In the genomic region with DNA sequence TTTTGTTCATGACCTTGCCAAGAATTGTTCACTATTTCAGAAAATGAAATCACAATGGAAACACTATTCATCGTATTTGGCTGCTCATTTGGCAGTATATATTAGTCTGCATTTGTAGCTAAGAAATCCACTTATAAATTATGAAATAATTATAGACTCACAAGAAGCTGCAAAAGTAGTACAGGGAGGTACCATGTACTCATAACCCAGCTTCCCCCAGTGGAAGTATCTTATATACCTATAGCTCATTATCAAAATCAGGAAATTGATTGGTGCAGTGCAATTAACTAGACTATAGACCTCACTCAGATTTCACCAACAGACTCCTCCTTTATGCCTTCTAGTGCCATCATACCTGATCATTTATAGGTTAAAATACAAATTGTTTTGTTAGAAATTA, we compare ENCODE assay signal across 25 cellular contexts.
"Had no signal": no experiment of that assay in that cellular context is flagged by ENCODE, and none has a peak within 500 bp of the region (broad histone marks: within the 10 kb centered on the region; RNA-seq: fewer than 3 reads in every experiment).

No MANE protein-coding gene starts in this region.

- H3K4me3 ChIP-seq: colonic mucosa, coronary artery, dorsolateral prefrontal cortex, esophagus muscularis mucosa, esophagus squamous epithelium, gastrocnemius medialis, gastroesophageal sphincter, heart left ventricle, heart right ventricle, hepatocyte had no signal

- H3K27ac ChIP-seq: colonic mucosa, coronary artery, dorsolateral prefrontal cortex, epithelial cell of prostate, esophagus muscularis mucosa, esophagus squamous epithelium, foreskin keratinocyte, gastrocnemius medialis, gastroesophageal sphincter, heart left ventricle, heart right ventricle, hepatocyte had no signal

- DNase-seq: colonic mucosa; cortex of kidney; dermis blood vessel endothelial cell; dorsolateral prefrontal cortex; effector CD4-positive, alpha-beta T cell; effector CD8-positive, alpha-beta T cell; effector memory CD4-positive, alpha-beta T cell; effector memory CD8-positive, alpha-beta T cell; endodermal cell; erythroblast; esophagus squamous epithelium; foreskin fibroblast; foreskin keratinocyte; foreskin melanocyte; gastrocnemius medialis; glutamatergic neuron; head of caudate nucleus; heart left ventricle; heart right ventricle had no signal

- H3K36me3 ChIP-seq: colonic mucosa, esophagus muscularis mucosa, esophagus squamous epithelium, gastrocnemius medialis, gastroesophageal sphincter, heart left ventricle, heart right ventricle had no signal

- ATAC-seq: effector memory CD8-positive, alpha-beta T cell; esophagus mucosa; gastrocnemius medialis; gastroesophageal sphincter; heart left ventricle; heart right ventricle had no signal

- H3K4me1 ChIP-seq: colonic mucosa, foreskin keratinocyte, gastrocnemius medialis had no signal

- H3K9me3 ChIP-seq: colonic mucosa, esophagus squamous epithelium, gastrocnemius medialis, heart left ventricle had no signal
